In the genomic region with DNA sequence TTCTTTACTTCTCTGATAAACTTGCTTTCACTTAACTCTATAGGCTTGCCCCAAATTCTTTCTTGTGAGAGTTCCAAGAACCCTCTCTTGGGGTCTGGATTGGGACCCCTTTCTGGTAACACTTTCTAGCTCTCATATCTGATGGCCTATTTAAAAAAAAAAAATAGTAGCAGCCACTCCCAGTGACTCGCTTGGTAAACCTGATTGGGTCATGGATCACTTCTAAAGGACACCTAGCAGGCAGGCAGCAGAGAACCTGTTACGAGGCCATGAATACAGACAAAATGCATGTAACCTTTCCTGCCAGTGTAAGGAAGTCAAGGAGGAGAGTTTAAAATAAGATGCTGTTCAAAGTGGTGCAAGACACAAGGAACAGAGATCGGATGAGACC, we compare ENCODE assay signal across 1 cellular context.
TF ChIP-seq lines count a peak whose summit lies in the region.

No MANE protein-coding gene starts in this region.

TF ChIP-seq in HCT116, 20 proteins besides CTCF, POLR2A, EP300 and RAD21:
- TF ChIP-seq POLR2AphosphoS5 (IDR thresholded peaks at IDR 0.05; ENCODE audit: low read depth, low read length) = no peak
- TF ChIP-seq CBX3 (IDR thresholded peaks at IDR 0.05; ENCODE audit: low read depth) = no peak
- no peak for TF ChIP-seq EZH2phosphoT487 (IDR thresholded peaks at IDR 0.05; ENCODE audit: borderline replicate concordance)
- no peak for TF ChIP-seq ELF1 (IDR thresholded peaks at IDR 0.05; ENCODE audit: borderline replicate concordance, low read depth)
- TF ChIP-seq ZNF274 (IDR thresholded peaks at IDR 0.05; ENCODE audit: low read depth, low read length) = no peak
- no peak for TF ChIP-seq SP1 (IDR thresholded peaks at IDR 0.05; ENCODE audit: low read depth)
- TF ChIP-seq, protein P1, sequence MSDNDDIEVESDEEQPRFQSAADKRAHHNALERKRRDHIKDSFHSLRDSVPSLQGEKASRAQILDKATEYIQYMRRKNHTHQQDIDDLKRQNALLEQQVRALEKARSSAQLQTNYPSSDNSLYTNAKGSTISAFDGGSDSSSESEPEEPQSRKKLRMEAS (IDR thresholded peaks at IDR 0.05) = no peak
- no peak for TF ChIP-seq EGR1 (IDR thresholded peaks at IDR 0.05; ENCODE audit: low read depth)
- TF ChIP-seq, protein P2, sequence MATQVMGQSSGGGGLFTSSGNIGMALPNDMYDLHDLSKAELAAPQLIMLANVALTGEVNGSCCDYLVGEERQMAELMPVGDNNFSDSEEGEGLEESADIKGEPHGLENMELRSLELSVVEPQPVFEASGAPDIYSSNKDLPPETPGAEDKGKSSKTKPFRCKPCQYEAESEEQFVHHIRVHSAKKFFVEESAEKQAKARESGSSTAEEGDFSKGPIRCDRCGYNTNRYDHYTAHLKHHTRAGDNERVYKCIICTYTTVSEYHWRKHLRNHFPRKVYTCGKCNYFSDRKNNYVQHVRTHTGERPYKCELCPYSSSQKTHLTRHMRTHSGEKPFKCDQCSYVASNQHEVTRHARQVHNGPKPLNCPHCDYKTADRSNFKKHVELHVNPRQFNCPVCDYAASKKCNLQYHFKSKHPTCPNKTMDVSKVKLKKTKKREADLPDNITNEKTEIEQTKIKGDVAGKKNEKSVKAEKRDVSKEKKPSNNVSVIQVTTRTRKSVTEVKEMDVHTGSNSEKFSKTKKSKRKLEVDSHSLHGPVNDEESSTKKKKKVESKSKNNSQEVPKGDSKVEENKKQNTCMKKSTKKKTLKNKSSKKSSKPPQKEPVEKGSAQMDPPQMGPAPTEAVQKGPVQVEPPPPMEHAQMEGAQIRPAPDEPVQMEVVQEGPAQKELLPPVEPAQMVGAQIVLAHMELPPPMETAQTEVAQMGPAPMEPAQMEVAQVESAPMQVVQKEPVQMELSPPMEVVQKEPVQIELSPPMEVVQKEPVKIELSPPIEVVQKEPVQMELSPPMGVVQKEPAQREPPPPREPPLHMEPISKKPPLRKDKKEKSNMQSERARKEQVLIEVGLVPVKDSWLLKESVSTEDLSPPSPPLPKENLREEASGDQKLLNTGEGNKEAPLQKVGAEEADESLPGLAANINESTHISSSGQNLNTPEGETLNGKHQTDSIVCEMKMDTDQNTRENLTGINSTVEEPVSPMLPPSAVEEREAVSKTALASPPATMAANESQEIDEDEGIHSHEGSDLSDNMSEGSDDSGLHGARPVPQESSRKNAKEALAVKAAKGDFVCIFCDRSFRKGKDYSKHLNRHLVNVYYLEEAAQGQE (IDR thresholded peaks at IDR 0.05; ENCODE audit: low read depth) = no peak
- no peak for TF ChIP-seq EZH2 (IDR thresholded peaks at IDR 0.05)
- TF ChIP-seq ZFX (IDR thresholded peaks at IDR 0.05) = no peak
- no peak for TF ChIP-seq YY1 (IDR thresholded peaks at IDR 0.05; ENCODE audit: extremely low read depth, insufficient replicate concordance, low read depth, low read length)
- no peak for TF ChIP-seq FOSL1 (IDR thresholded peaks at IDR 0.05; ENCODE audit: low read depth)
- no peak for TF ChIP-seq JUND (IDR thresholded peaks at IDR 0.05)
- no peak for TF ChIP-seq TCF7L2 (IDR thresholded peaks at IDR 0.05; ENCODE audit: borderline replicate concordance, extremely low read depth, insufficient read depth, insufficient read length)
- TF ChIP-seq CEBPB (IDR thresholded peaks at IDR 0.05; ENCODE audit: low read depth) = no peak
- no peak for TF ChIP-seq SRF (IDR thresholded peaks at IDR 0.05; ENCODE audit: low read depth)
- TF ChIP-seq, protein P3, sequence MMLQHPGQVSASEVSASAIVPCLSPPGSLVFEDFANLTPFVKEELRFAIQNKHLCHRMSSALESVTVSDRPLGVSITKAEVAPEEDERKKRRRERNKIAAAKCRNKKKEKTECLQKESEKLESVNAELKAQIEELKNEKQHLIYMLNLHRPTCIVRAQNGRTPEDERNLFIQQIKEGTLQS (IDR thresholded peaks at IDR 0.05) = no peak
- no peak for TF ChIP-seq SIN3A (IDR thresholded peaks at IDR 0.05; ENCODE audit: low read depth)
- TF ChIP-seq, protein P4, sequence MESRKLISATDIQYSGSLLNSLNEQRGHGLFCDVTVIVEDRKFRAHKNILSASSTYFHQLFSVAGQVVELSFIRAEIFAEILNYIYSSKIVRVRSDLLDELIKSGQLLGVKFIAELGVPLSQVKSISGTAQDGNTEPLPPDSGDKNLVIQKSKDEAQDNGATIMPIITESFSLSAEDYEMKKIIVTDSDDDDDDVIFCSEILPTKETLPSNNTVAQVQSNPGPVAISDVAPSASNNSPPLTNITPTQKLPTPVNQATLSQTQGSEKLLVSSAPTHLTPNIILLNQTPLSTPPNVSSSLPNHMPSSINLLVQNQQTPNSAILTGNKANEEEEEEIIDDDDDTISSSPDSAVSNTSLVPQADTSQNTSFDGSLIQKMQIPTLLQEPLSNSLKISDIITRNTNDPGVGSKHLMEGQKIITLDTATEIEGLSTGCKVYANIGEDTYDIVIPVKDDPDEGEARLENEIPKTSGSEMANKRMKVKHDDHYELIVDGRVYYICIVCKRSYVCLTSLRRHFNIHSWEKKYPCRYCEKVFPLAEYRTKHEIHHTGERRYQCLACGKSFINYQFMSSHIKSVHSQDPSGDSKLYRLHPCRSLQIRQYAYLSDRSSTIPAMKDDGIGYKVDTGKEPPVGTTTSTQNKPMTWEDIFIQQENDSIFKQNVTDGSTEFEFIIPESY (IDR thresholded peaks at IDR 0.05; ENCODE audit: extremely low read depth, insufficient replicate concordance, low read length) = no peak
